Comparison of ENCODE assay signal across 1 cellular context in genomic region chr12:56634837-56635538, GRCh38.
TF ChIP-seq lines count a peak whose summit lies in the region.

No MANE protein-coding gene starts in this region.

TF ChIP-seq in IMR-90, 13 proteins besides CTCF, POLR2A, EP300 and RAD21:
- no peak for TF ChIP-seq NFE2L2 (IDR thresholded peaks at IDR 0.05; ENCODE audit: low read depth, low read length)
- TF ChIP-seq, protein P1, sequence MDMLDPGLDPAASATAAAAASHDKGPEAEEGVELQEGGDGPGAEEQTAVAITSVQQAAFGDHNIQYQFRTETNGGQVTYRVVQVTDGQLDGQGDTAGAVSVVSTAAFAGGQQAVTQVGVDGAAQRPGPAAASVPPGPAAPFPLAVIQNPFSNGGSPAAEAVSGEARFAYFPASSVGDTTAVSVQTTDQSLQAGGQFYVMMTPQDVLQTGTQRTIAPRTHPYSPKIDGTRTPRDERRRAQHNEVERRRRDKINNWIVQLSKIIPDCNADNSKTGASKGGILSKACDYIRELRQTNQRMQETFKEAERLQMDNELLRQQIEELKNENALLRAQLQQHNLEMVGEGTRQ (IDR thresholded peaks at IDR 0.05; ENCODE audit: low read depth, low read length), result no peak
- no peak for TF ChIP-seq CHD1 (IDR thresholded peaks at IDR 0.05; ENCODE audit: low read depth, low read length)
- peak; percentile 52 for TF ChIP-seq MAZ (IDR thresholded peaks at IDR 0.05; ENCODE audit: borderline replicate concordance, low read depth, low read length)
- no peak for TF ChIP-seq BHLHE40 (IDR thresholded peaks at IDR 0.05; ENCODE audit: low read depth, low read length)
- no peak for TF ChIP-seq FOS (IDR thresholded peaks at IDR 0.05; ENCODE audit: low read depth, low read length)
- TF ChIP-seq, protein P2, sequence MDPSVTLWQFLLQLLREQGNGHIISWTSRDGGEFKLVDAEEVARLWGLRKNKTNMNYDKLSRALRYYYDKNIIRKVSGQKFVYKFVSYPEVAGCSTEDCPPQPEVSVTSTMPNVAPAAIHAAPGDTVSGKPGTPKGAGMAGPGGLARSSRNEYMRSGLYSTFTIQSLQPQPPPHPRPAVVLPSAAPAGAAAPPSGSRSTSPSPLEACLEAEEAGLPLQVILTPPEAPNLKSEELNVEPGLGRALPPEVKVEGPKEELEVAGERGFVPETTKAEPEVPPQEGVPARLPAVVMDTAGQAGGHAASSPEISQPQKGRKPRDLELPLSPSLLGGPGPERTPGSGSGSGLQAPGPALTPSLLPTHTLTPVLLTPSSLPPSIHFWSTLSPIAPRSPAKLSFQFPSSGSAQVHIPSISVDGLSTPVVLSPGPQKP (IDR thresholded peaks at IDR 0.05; ENCODE audit: borderline replicate concordance, low read depth, low read length), result no peak
- TF ChIP-seq MAFK (IDR thresholded peaks at IDR 0.05; ENCODE audit: low read depth, low read length), result no peak
- no peak for TF ChIP-seq RCOR1 (IDR thresholded peaks at IDR 0.05; ENCODE audit: insufficient replicate concordance, low read length)
- TF ChIP-seq SMC3 (IDR thresholded peaks at IDR 0.05; ENCODE audit: low read depth, low read length), result peak; percentile 29; the same call in 1 of the 2 replicates
- TF ChIP-seq RFX5 (IDR thresholded peaks at IDR 0.05; ENCODE audit: low read depth, low read length), result no peak
- TF ChIP-seq CEBPB (IDR thresholded peaks at IDR 0.05; ENCODE audit: low read depth, low read length), result no peak
- TF ChIP-seq MXI1 (IDR thresholded peaks at IDR 0.05; ENCODE audit: borderline replicate concordance, low read depth, low read length), result no peak; the same call in 1 of the 2 replicates
